7 cellular contexts compared by ENCODE assay signal in the genomic region with DNA sequence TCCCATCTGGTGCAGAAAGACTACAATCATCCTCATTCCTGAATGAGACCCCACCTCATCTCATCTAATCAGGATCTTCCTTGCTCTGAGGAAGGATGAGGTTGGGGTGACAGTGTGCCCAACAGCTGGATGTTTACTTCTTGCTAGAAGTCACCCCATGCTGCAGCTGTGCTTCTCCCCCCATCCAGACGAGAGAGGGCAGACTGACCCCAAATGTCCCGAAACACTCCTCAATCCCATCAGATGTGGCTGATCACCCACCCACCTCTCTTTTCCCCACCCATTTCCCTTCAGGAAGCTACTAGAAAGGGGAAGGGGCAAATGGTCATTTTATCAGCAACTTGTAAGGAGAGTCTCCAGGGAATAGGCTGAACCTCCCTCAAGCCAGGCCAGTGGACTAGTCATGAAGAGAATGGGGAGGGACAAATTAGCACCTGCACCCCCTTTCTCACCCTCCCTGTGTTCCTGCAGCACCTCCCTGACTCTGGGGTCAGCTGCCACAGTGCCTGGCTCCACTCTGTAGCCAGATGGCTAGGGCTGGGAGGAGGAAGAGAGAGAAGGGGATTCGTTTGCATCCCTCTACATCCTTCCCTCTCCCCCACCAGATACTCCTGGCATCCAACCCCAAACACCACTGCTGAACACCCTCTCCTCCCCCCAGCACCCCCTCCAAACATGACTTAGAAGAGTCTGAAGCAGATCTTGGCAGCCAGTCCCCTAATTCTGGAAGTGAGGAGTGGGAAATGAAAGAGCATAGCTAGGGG. TPM values are rescaled to one million over a fixed set of nuclear protein-coding genes. Genes with fewer than 3 reads are reported as not detected.
DNase-seq lines count a peak whose midpoint lies in the region; ATAC-seq and TF ChIP-seq lines count a peak whose summit lies in the region.

No MANE protein-coding gene starts in this region.

- peaks cover 71% of the 10 kb centered on the region for H3K4me1 Mint-ChIP-seq in HFFc6 (ENCODE audit: low read depth)
- H3K4me1 Mint-ChIP-seq in activated CD8-positive, alpha-beta T cell treated with anti-CD3 and anti-CD28 coated beads for 36 hours (ENCODE audit: low read depth): peaks cover 63% of the 10 kb centered on the region
- peaks cover 82% of the 10 kb centered on the region for H3K4me1 Mint-ChIP-seq in stimulated activated memory B cell treated with anti-CD40 and anti-IgM and Interleukin-4, amounts not matched to agents 10 μg/mL and 1 μg/mL and 100 μg/mL, for 72 hours

- CTCF ChIA-PET in activated CD8-positive, alpha-beta T cell treated with anti-CD3 and anti-CD28 coated beads for 36 hours (lab: Charles Lee): interaction anchor here (0.7 to 1.0 kb wide), 2 partner anchors 32 to 49 kb away, joined by 3 read pairs; no protein-coding TSS in a partner anchor

- H3K9ac ChIP-seq in iPS-15b (ENCODE audit: low read depth, low read length): no peak overlapping the region

- peaks cover 2% of the 10 kb centered on the region for H3K27me3 Mint-ChIP-seq in HFFc6 (ENCODE audit: insufficient read depth)
- no peaks in the 10 kb centered on the region for H3K27me3 Mint-ChIP-seq in activated CD8-positive, alpha-beta T cell treated with anti-CD3 and anti-CD28 coated beads for 36 hours
- no peaks in the 10 kb centered on the region for H3K27me3 Mint-ChIP-seq in stimulated activated memory B cell treated with anti-CD40 and anti-IgM and Interleukin-4, amounts not matched to agents 10 μg/mL and 1 μg/mL and 100 μg/mL, for 72 hours

- peaks cover 21% of the 10 kb centered on the region for H3K4me1 ChIP-seq in iPS-15b (ENCODE audit: control insufficient read depth, insufficient read depth, low read length)

- H3K4me3 ChIP-seq in iPS-15b (ENCODE audit: low read depth, low read length): peak overlapping the region; percentile 49

- no peak for TF ChIP-seq CTCF in HFFc6 (IDR thresholded peaks at IDR 0.05)
- no peak for TF ChIP-seq CTCF in activated CD8-positive, alpha-beta T cell treated with anti-CD3 and anti-CD28 coated beads for 36 hours (IDR thresholded peaks at IDR 0.05)

- DNase-seq in HFFc6 (no peak), SKM-1 (lab: John Stamatoyannopoulos, UW; ENCODE audit: unreplicated experiment) (no peak), OCI-M1 (lab: John Stamatoyannopoulos, UW) (no peak)
- no peak for DNase-seq in activated CD8-positive, alpha-beta T cell treated with anti-CD3 and anti-CD28 coated beads for 36 hours
- no peak for DNase-seq in activated effector memory CD4-positive, alpha-beta T cell treated with anti-CD3 and anti-CD28 coated beads, Interleukin-2, amount 50 U/mL, for 16 hours

- no peaks in the 10 kb centered on the region for H3K27me3 ChIP-seq in iPS-15b (ENCODE audit: control insufficient read depth, insufficient read depth, low read length)

- H3K36me3 Mint-ChIP-seq in HFFc6 (ENCODE audit: low read depth): peaks cover 14% of the 10 kb centered on the region
- peaks cover 14% of the 10 kb centered on the region for H3K36me3 Mint-ChIP-seq in activated CD8-positive, alpha-beta T cell treated with anti-CD3 and anti-CD28 coated beads for 36 hours (ENCODE audit: low read depth)
- peaks cover 4% of the 10 kb centered on the region for H3K36me3 Mint-ChIP-seq in stimulated activated memory B cell treated with anti-CD40 and anti-IgM and Interleukin-4, amounts not matched to agents 10 μg/mL and 1 μg/mL and 100 μg/mL, for 72 hours

- H3K4me3 Mint-ChIP-seq in HFFc6: peak overlapping the region; percentile 97
- peak overlapping the region; percentile 39 for H3K4me3 Mint-ChIP-seq in activated CD8-positive, alpha-beta T cell treated with anti-CD3 and anti-CD28 coated beads for 36 hours
- H3K4me3 Mint-ChIP-seq in stimulated activated memory B cell treated with anti-CD40 and anti-IgM and Interleukin-4, amounts not matched to agents 10 μg/mL and 1 μg/mL and 100 μg/mL, for 72 hours: peak overlapping the region; percentile 65

- ATAC-seq in activated CD8-positive, alpha-beta T cell treated with anti-CD3 and anti-CD28 coated beads for 36 hours: no peak
- no peak for ATAC-seq in stimulated activated memory B cell treated with anti-CD40 and anti-IgM and Interleukin-4, amounts not matched to agents 10 μg/mL and 1 μg/mL and 100 μg/mL, for 72 hours

- intact Hi-C loops in activated CD8-positive, alpha-beta T cell treated with anti-CD3 and anti-CD28 coated beads for 36 hours (cut with micrococcal nuclease): loop anchor here (10.0 kb wide), 1 partner anchor 362 kb away; a partner anchor contains a TSS

- H3K36me3 ChIP-seq in iPS-15b (ENCODE audit: control insufficient read depth, insufficient read depth, low read length): peaks cover 3% of the 10 kb centered on the region

- H3K27ac Mint-ChIP-seq in HFFc6: peak overlapping the region; percentile 23
- peak overlapping the region; percentile 85 for H3K27ac Mint-ChIP-seq in activated CD8-positive, alpha-beta T cell treated with anti-CD3 and anti-CD28 coated beads for 36 hours
- H3K27ac Mint-ChIP-seq in stimulated activated memory B cell treated with anti-CD40 and anti-IgM and Interleukin-4, amounts not matched to agents 10 μg/mL and 1 μg/mL and 100 μg/mL, for 72 hours: peak overlapping the region; percentile 90

- POLR2A ChIA-PET in activated CD8-positive, alpha-beta T cell treated with anti-CD3 and anti-CD28 coated beads for 36 hours (lab: Charles Lee): interaction anchor here (2.2 to 9.6 kb wide), 3 partner anchors 13 to 93 kb away, joined by 6 to 95 read pairs (median 62); partner anchors contain the start of genes ATP5F1B, NACA and PTGES3

- no peaks in the 10 kb centered on the region for H3K9me3 Mint-ChIP-seq in HFFc6
- H3K9me3 Mint-ChIP-seq in activated CD8-positive, alpha-beta T cell treated with anti-CD3 and anti-CD28 coated beads for 36 hours: no peaks in the 10 kb centered on the region
- H3K9me3 Mint-ChIP-seq in stimulated activated memory B cell treated with anti-CD40 and anti-IgM and Interleukin-4, amounts not matched to agents 10 μg/mL and 1 μg/mL and 100 μg/mL, for 72 hours: no peaks in the 10 kb centered on the region

- no peaks in the 10 kb centered on the region for H3K9me3 ChIP-seq in iPS-15b (ENCODE audit: control insufficient read depth, insufficient read depth, low read length)

RNA-seq across cellular contexts. Expression of gene BAZ2A, which starts 2.8 kb away (rescaled TPM):
- total RNA-seq in HFFc6 (2021; fragmentation: NEBNext Ultra II Directional; extraction: Animal tissue kit (Norgen Biotek cat#: 25700)): 10 to 100 TPM; 54.2 to 60.4 (median 57.3) TPM
- total RNA-seq in activated CD8-positive, alpha-beta T cell treated with anti-CD3 and anti-CD28 coated beads for 36 hours: 10 to 100 TPM; 80.1 to 89.3 TPM

RNA-seq across cellular contexts. Expression of gene ATP5F1B, which starts 12.9 kb away (rescaled TPM):
- total RNA-seq in HFFc6 (2021; fragmentation: NEBNext Ultra II Directional; extraction: Animal tissue kit (Norgen Biotek cat#: 25700)): 100 to 1,000 TPM; 690 to 799 (median 765) TPM
- 100 to 1,000 TPM; 859 to 869 TPM for total RNA-seq in activated CD8-positive, alpha-beta T cell treated with anti-CD3 and anti-CD28 coated beads for 36 hours

RNA-seq across cellular contexts. Expression of gene PTGES3, which starts 55.2 kb away (rescaled TPM):
- total RNA-seq in HFFc6 (2021; fragmentation: NEBNext Ultra II Directional; extraction: Animal tissue kit (Norgen Biotek cat#: 25700)): 100 to 1,000 TPM; 177 to 229 (median 216) TPM
- 100 to 1,000 TPM; 381 to 406 TPM for total RNA-seq in activated CD8-positive, alpha-beta T cell treated with anti-CD3 and anti-CD28 coated beads for 36 hours

Comparison
In these comparisons a context has a peak if more than half of its experiments do, and no peak if none do; other contexts are left out.
1. H3K27ac Mint-ChIP-seq: peak in every context shown above with its lines; median percentile 90 in stimulated activated memory B cell treated with anti-CD40 and anti-IgM and Interleukin-4, amounts not matched to agents 10 μg/mL and 1 μg/mL and 100 μg/mL, for 72 hours; 85 in activated CD8-positive, alpha-beta T cell treated with anti-CD3 and anti-CD28 coated beads for 36 hours; 23 in HFFc6.
2. H3K4me3 Mint-ChIP-seq: peak in every context shown above with its lines; median percentile 97 in HFFc6; 65 in stimulated activated memory B cell treated with anti-CD40 and anti-IgM and Interleukin-4, amounts not matched to agents 10 μg/mL and 1 μg/mL and 100 μg/mL, for 72 hours; 39 in activated CD8-positive, alpha-beta T cell treated with anti-CD3 and anti-CD28 coated beads for 36 hours.